11 cellular contexts compared by ENCODE assay signal in the genomic region with DNA sequence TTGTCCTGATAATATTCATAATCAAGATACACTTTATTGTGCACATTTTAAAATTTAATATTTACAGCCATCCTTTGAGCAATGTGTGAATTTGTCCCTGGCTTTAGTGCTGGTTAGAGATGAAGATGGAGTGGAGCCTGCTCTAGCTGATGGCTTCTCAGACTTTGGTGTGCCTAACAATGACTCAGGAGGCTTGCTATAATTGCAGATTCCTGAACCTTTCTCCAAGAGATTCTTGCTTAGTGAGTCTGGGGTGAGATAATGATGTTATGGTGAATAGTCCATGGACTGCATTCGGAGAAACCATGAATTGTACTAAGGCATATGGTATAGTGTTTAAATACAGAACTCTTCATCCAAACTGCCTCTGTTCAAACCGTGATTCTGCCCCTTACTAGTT.
"Had no signal": no experiment of that assay in that cellular context is flagged by ENCODE, and none has a peak within 500 bp of the region (broad histone marks: within the 10 kb centered on the region; RNA-seq: fewer than 3 reads in every experiment).

No MANE protein-coding gene starts in this region.

- H3K27ac Mint-ChIP-seq: HFFc6, IgD-negative memory B cell had no signal

- H3K4me3 Mint-ChIP-seq: HFFc6, IgD-negative memory B cell had no signal

- H3K4me3 ChIP-seq: HAP-1 had no signal

- H3K4me1 ChIP-seq: HAP-1 had no signal

- H3K36me3 ChIP-seq: HAP-1 had no signal

- H3K9me3 ChIP-seq: HAP-1 had no signal

- ATAC-seq: HCT116, HepG2 had no signal

- H3K36me3 Mint-ChIP-seq: IgD-negative memory B cell had no signal

- DNase-seq: GOT3, H7, HFFc6, Karpas-422, KBM-7 had no signal

- H3K4me2 ChIP-seq: KMS-11 had no signal

- H3K27ac ChIP-seq: HL-60, KMS-11 had no signal
